In the genomic region with DNA sequence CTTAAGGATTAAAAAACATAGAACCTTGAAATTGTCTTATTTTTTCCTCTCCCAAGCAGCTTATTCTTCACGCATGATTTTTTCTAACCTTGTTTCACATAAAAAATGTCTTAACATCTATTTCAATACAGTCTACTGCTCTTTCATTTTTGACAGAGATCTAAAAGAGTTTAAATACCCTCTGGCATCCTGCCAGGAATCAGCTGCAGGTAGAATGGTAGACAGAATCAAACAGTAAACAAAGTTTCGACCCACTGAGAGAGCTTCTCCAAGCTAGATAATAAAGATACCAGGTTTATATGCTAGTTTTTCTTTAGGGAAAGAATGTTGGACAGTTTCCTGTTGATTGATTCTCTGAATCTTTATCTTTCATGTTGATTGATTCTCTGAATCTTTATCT, we compare ENCODE assay signal across 22 cellular contexts.
"Had no signal": no experiment of that assay in that cellular context is flagged by ENCODE, and none has a peak within 500 bp of the region (broad histone marks: within the 10 kb centered on the region; RNA-seq: fewer than 3 reads in every experiment).

No MANE protein-coding gene starts in this region.

- H3K4me3 Mint-ChIP-seq: activated naive CD8-positive, alpha-beta T cell treated with anti-CD3 and anti-CD28 coated beads, Interleukin-2, amount 50 U/mL, for 24 hours; dendritic cell treated with granulocyte-macrophage colony-stimulating factor and Interleukin-4, amounts not matched to agents 40 ng/mL and 50 ng/mL, for 4 days; memory B cell; naive thymus-derived CD8-positive, alpha-beta T cell; stimulated activated naive B cell treated with anti-CD40 and anti-IgM and Interleukin-4, amounts not matched to agents 10 μg/mL and 1 μg/mL and 100 μg/mL, for 72 hours had no signal

- H3K36me3 ChIP-seq: right atrium auricular region, thyroid gland, uterus had no signal

- H3K27ac ChIP-seq: foreskin keratinocyte, right atrium auricular region, skin epidermis, thyroid gland, uterus had no signal

- H3K9me3 Mint-ChIP-seq: activated naive CD8-positive, alpha-beta T cell treated with anti-CD3 and anti-CD28 coated beads, Interleukin-2, amount 50 U/mL, for 24 hours; memory B cell had no signal

- H3K27me3 Mint-ChIP-seq: activated naive CD8-positive, alpha-beta T cell treated with anti-CD3 and anti-CD28 coated beads, Interleukin-2, amount 50 U/mL, for 24 hours; dendritic cell treated with granulocyte-macrophage colony-stimulating factor and Interleukin-4, amounts not matched to agents 40 ng/mL and 50 ng/mL, for 4 days; memory B cell; naive thymus-derived CD8-positive, alpha-beta T cell; progenitor cell of endocrine pancreas; stimulated activated naive B cell treated with anti-CD40 and anti-IgM and Interleukin-4, amounts not matched to agents 10 μg/mL and 1 μg/mL and 100 μg/mL, for 72 hours had no signal

- DNase-seq: activated CD4-positive, CD25-positive, alpha-beta regulatory T cell; activated naive CD4-positive, alpha-beta T cell; activated naive CD8-positive, alpha-beta T cell treated with anti-CD3 and anti-CD28 coated beads, Interleukin-2, amount 50 U/mL, for 24 hours; activated T-cell treated with anti-CD3 and anti-CD28 coated beads for 4 hours; aorta; effector memory CD4-positive, alpha-beta T cell; foreskin keratinocyte; glutamatergic neuron; hypothalamus; kidney; left ventricle myocardium superior; naive thymus-derived CD8-positive, alpha-beta T cell; stimulated activated CD4-positive, alpha-beta T cell treated with anti-CD3 and anti-CD28 coated beads, Interleukin-15, amount 100 ng/mL, for 24 hours; stimulated activated CD4-positive, alpha-beta T cell treated with anti-CD3 and anti-CD28 coated beads, Interleukin-4, amount 100 ng/mL, for 1 hour; stimulated activated naive B cell treated with anti-CD40 and anti-IgM and Interleukin-4, amounts not matched to agents 10 μg/mL and 1 μg/mL and 100 μg/mL, for 72 hours; thyroid gland; uterus had no signal

- H3K27ac Mint-ChIP-seq: activated naive CD8-positive, alpha-beta T cell treated with anti-CD3 and anti-CD28 coated beads, Interleukin-2, amount 50 U/mL, for 24 hours; dendritic cell treated with granulocyte-macrophage colony-stimulating factor and Interleukin-4, amounts not matched to agents 40 ng/mL and 50 ng/mL, for 4 days; memory B cell; naive thymus-derived CD8-positive, alpha-beta T cell; progenitor cell of endocrine pancreas; stimulated activated naive B cell treated with anti-CD40 and anti-IgM and Interleukin-4, amounts not matched to agents 10 μg/mL and 1 μg/mL and 100 μg/mL, for 72 hours had no signal

- ATAC-seq: activated naive CD8-positive, alpha-beta T cell treated with anti-CD3 and anti-CD28 coated beads, Interleukin-2, amount 50 U/mL, for 24 hours; foreskin keratinocyte; left ventricle myocardium superior; naive thymus-derived CD8-positive, alpha-beta T cell; stimulated activated naive B cell treated with anti-CD40 and anti-IgM and Interleukin-4, amounts not matched to agents 10 μg/mL and 1 μg/mL and 100 μg/mL, for 72 hours had no signal

- H3K9me3 ChIP-seq: right atrium auricular region, thyroid gland, uterus had no signal

- H3K4me1 Mint-ChIP-seq: activated naive CD8-positive, alpha-beta T cell treated with anti-CD3 and anti-CD28 coated beads, Interleukin-2, amount 50 U/mL, for 24 hours; memory B cell; naive thymus-derived CD8-positive, alpha-beta T cell; stimulated activated naive B cell treated with anti-CD40 and anti-IgM and Interleukin-4, amounts not matched to agents 10 μg/mL and 1 μg/mL and 100 μg/mL, for 72 hours had no signal

- H3K4me1 ChIP-seq: right atrium auricular region, thyroid gland, uterus had no signal

- H3K27me3 ChIP-seq: foreskin keratinocyte, right atrium auricular region, thyroid gland, uterus had no signal

- H3K4me3 ChIP-seq: right atrium auricular region, skin epidermis, thyroid gland, uterus had no signal

- H3K36me3 Mint-ChIP-seq: memory B cell; naive thymus-derived CD8-positive, alpha-beta T cell; stimulated activated naive B cell treated with anti-CD40 and anti-IgM and Interleukin-4, amounts not matched to agents 10 μg/mL and 1 μg/mL and 100 μg/mL, for 72 hours had no signal
